9 cellular contexts compared by ENCODE assay signal in the genomic region with DNA sequence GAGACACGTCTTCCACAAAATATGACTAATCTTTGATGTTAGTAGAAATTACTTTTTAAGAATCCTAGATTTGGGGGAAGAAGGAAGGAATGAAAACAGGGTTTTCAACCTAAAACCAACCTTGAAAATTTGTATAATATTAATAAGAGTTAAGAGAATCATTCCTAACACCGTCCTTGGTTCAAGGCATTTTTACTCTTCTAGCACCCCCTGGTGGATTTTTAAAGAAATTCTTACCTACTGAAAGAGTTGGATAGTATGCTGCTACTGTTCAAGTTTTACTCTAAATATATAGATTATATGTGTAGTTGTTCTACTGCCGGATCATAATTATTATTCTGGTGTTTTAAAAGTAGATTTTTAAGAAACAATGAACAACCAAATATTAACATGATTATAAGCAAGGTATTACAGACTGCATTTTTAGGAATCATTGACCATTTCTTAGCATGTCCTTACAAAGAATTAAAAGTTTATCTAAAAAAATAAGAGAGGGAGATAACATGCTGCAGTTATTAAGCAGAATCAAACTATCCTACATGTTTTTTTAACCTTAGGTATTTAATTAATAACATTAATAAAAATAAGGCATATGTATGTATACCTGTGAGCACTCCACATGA. TPM values are rescaled to one million over a fixed set of nuclear protein-coding genes. Genes with fewer than 3 reads are reported as not detected.
DNase-seq lines count a peak whose midpoint lies in the region; ATAC-seq, FAIRE-seq and TF ChIP-seq lines count a peak whose summit lies in the region.
"Had no signal": no experiment of that assay in that cellular context is flagged by ENCODE, and none has a peak within 500 bp of the region (broad histone marks: within the 10 kb centered on the region; RNA-seq: fewer than 3 reads in every experiment).

No MANE protein-coding gene starts in this region.

- ATAC-seq in GM21360 (IDR thresholded peaks at IDR 0.05; ENCODE audit: unreplicated experiment) (peak; percentile 68), pancreas (peak in 3 of 4 donors; percentile 67 to 72 (median 67)), GM21526 (IDR thresholded peaks at IDR 0.05; ENCODE audit: low FRiP score, unreplicated experiment) (no peak)

- no peaks in the 10 kb centered on the region for H3K27me3 Mint-ChIP-seq in endothelial cell (ENCODE audit: unreplicated experiment)

- no peaks in the 10 kb centered on the region for H3K9me3 ChIP-seq in pancreas
- H3K9me3 ChIP-seq: neutrophil had no signal

- no peak overlapping the region for H3K27ac ChIP-seq in pancreas
- H3K27ac ChIP-seq: neutrophil had no signal

- no peaks in the 10 kb centered on the region for H3K4me1 ChIP-seq in pancreas

- no peak for FAIRE-seq in D721Med (lab: Jason Lieb, UNC)
- peak; percentile 93 for FAIRE-seq in pancreas (lab: Jason Lieb, UNC)

- H3K36me3 ChIP-seq in pancreas: no peaks in the 10 kb centered on the region
- H3K36me3 ChIP-seq: neutrophil had no signal

- H3K27ac Mint-ChIP-seq in endothelial cell (ENCODE audit: unreplicated experiment): no peak overlapping the region

- peaks cover 10% of the 10 kb centered on the region for H3K4me1 Mint-ChIP-seq in endothelial cell (ENCODE audit: unreplicated experiment)

- H3K27me3 ChIP-seq in pancreas: no peaks in the 10 kb centered on the region
- H3K27me3 ChIP-seq: neutrophil had no signal

- 4 to 5% methylated on average over 3 of the region's 3 CpGs for WGBS in pancreas, 2 donors

- H3K36me3 Mint-ChIP-seq in endothelial cell (ENCODE audit: low read depth, unreplicated experiment): no peaks in the 10 kb centered on the region

- TF ChIP-seq CTCF in D721Med (IDR thresholded peaks at IDR 0.05; ENCODE audit: insufficient read depth, missing control alignments): peak; percentile 59
- TF ChIP-seq CTCF in endothelial cell (IDR thresholded peaks at IDR 0.05; ENCODE audit: unreplicated experiment): peak; percentile 91
- TF ChIP-seq CTCF in pancreas (IDR thresholded peaks at IDR 0.05): peak in 3 of 4 donors; percentile 16 to 56 (median 44)

- no peak overlapping the region for H3K4me3 Mint-ChIP-seq in endothelial cell (ENCODE audit: unreplicated experiment)

- no peaks in the 10 kb centered on the region for H3K9me3 Mint-ChIP-seq in endothelial cell (ENCODE audit: unreplicated experiment)

- DNase-seq in D721Med (ENCODE audit: insufficient read length, low spot score): no peak
- peak; percentile 34 for DNase-seq in HT1080 (ENCODE audit: low read depth)
- DNase-seq in OCI-M1 (lab: John Stamatoyannopoulos, UW): peak; percentile 82
- DNase-seq in endothelial cell (ENCODE audit: low spot score): no peak
- DNase-seq in pancreas: no peak
- no peak for DNase-seq in HuH-7 (ENCODE audit: low spot score)

- intact Hi-C loops in pancreas (cut with DNase I): loop anchor here in 1 of 3 donors (5.0 kb wide), 1 partner anchor 894 kb away; no protein-coding TSS in a partner anchor

- H3K4me3 ChIP-seq in pancreas: no peak overlapping the region

RNA-seq across cellular contexts. Expression of gene SLITRK6, which starts 7.4 kb away (rescaled TPM):
- 0.10 and 0.84 TPM in 2 replicates for total RNA-seq in HT1080 (2014; rRNA removed; shearing (Covaris generic))
- 0.14 and 0.16 TPM in 2 replicates for polyA plus RNA-seq in HT1080 (2015; cell fraction: cytosol; rRNA removed)
- 0.76 and 0.82 TPM in 2 replicates for polyA plus RNA-seq in HT1080 (2015; cell fraction: nucleus; rRNA removed)
- total RNA-seq in endothelial cell (ENCODE audit: unreplicated experiment) (53.1 TPM), pancreas (under 1 TPM; 0.14 to 0.34 (median 0.23) TPM)
- polyA plus RNA-seq in pancreas: under 1 TPM; 0.15 to 0.49 TPM

Comparison
In these comparisons a context has a peak if more than half of its experiments do, and no peak if none do; other contexts are left out.
1. DNase-seq: peak in HT1080 (single experiment) and OCI-M1 (single experiment); none in D721Med (single experiment), endothelial cell (single experiment), pancreas (0 of 6) and HuH-7 (single experiment).
2. RNA of gene SLITRK6, which starts 7.4 kb away (total RNA-seq): 53.1 TPM in endothelial cell (single experiment); 0.10 to 0.84 TPM in HT1080 and 0.14 to 0.34 TPM in pancreas; every median in the first group is over 10 times any median in the second.
3. Peak in every context shown above with its lines, with median percentiles within 50 percentile points of each other: CTCF ChIP-seq.